ENCODE assay signal across 9 cellular contexts in the genomic region with DNA sequence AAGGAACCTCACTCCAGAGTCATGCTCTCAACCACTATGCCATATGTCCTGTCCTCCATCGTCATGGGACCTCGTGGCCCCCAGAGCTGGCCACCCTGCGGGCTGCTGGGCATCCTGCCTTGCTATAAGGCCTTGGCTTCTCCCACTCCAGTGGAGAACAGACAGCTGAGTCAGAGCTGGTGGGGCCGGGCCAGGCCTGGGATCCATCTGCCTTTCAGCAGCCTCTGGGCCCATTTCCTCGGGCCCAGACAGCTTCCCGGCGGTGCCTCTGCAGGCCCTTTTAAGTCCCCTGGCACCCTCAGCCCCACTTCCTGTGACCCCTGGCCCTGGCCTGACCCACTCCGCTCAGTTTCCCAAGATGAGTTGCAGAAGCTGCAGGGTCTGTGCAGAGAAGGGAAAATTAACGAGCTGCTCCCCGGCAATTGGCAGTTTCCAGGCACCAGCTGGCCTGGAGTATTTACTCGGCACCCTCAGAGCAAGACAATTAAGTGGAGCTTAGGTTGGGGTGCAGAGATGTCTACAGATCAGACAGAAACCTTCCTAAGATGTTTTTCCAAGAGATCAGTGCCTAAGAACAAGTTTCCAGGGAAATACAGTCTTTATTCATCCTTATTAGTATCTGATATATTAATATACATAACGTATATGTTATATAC.
DNase-seq lines count a peak whose midpoint lies in the region; ATAC-seq, FAIRE-seq and TF ChIP-seq lines count a peak whose summit lies in the region.
"Had no signal": no experiment of that assay in that cellular context is flagged by ENCODE, and none has a peak within 500 bp of the region (broad histone marks: within the 10 kb centered on the region; RNA-seq: fewer than 3 reads in every experiment).

No MANE protein-coding gene starts in this region.

- no peak for ATAC-seq in stimulated activated effector memory CD8-positive, alpha-beta T cell treated with anti-CD3 and anti-CD28 coated beads, Interleukin-12 subunit alpha, Interleukin-12 subunit beta, amount 100 ng/mL, for 72 hours

- H3K27ac ChIP-seq in dorsolateral prefrontal cortex: peak overlapping the region in 58 of 59 donors; percentile 61 to 98 (median 92)
- peak overlapping the region; percentile 68 for H3K27ac ChIP-seq in vagina

- no peak overlapping the region for H3K4me3 ChIP-seq in dorsolateral prefrontal cortex
- no peak overlapping the region for H3K4me3 ChIP-seq in vagina

- peaks cover 34% of the 10 kb centered on the region for H3K4me1 ChIP-seq in vagina

- no peak overlapping the region for H3K27ac Mint-ChIP-seq in stimulated activated effector memory CD8-positive, alpha-beta T cell treated with anti-CD3 and anti-CD28 coated beads, Interleukin-12 subunit alpha, Interleukin-12 subunit beta, amount 100 ng/mL, for 72 hours

- peak; percentile 47 for DNase-seq in NCI-H2171 treated with DMSO at 0.1 percent for 48 hours (lab: John Stamatoyannopoulos, UW)
- no peak for DNase-seq in NCI-H2171 (lab: John Stamatoyannopoulos, UW)
- peak; percentile 14 to 85 (median 71) for DNase-seq in dorsolateral prefrontal cortex
- peak; percentile 82 for DNase-seq in medulla oblongata (ENCODE audit: extremely low spot score)
- no peak for DNase-seq in vagina (ENCODE audit: extremely low spot score in 2 of 2)
- DNase-seq in GM12891 (ENCODE audit: insufficient read length, low spot score): no peak
- no peak for DNase-seq in NCI-H748 (lab: John Stamatoyannopoulos, UW; ENCODE audit: unreplicated experiment)
- no peak for DNase-seq in stimulated activated effector memory CD8-positive, alpha-beta T cell treated with anti-CD3 and anti-CD28 coated beads, Interleukin-12 subunit alpha, Interleukin-12 subunit beta, amount 100 ng/mL, for 72 hours (ENCODE audit: low spot score in 2 of 2)

- FAIRE-seq in GM12891 (lab: Jason Lieb, UNC): no peak
- FAIRE-seq: HTR-8/SVneo had no signal

- no peaks in the 10 kb centered on the region for H3K9me3 Mint-ChIP-seq in stimulated activated effector memory CD8-positive, alpha-beta T cell treated with anti-CD3 and anti-CD28 coated beads, Interleukin-12 subunit alpha, Interleukin-12 subunit beta, amount 100 ng/mL, for 72 hours

- no peaks in the 10 kb centered on the region for H3K4me1 Mint-ChIP-seq in stimulated activated effector memory CD8-positive, alpha-beta T cell treated with anti-CD3 and anti-CD28 coated beads, Interleukin-12 subunit alpha, Interleukin-12 subunit beta, amount 100 ng/mL, for 72 hours

- TF ChIP-seq POLR2A in vagina (IDR thresholded peaks at IDR 0.05): no peak
- TF ChIP-seq POLR2A in GM12891 (IDR thresholded peaks at IDR 0.05; ENCODE audit: low read depth, low read length): no peak

- no peaks in the 10 kb centered on the region for H3K9me3 ChIP-seq in vagina

- no peaks in the 10 kb centered on the region for H3K36me3 Mint-ChIP-seq in stimulated activated effector memory CD8-positive, alpha-beta T cell treated with anti-CD3 and anti-CD28 coated beads, Interleukin-12 subunit alpha, Interleukin-12 subunit beta, amount 100 ng/mL, for 72 hours

- no peak overlapping the region for H3K4me3 Mint-ChIP-seq in stimulated activated effector memory CD8-positive, alpha-beta T cell treated with anti-CD3 and anti-CD28 coated beads, Interleukin-12 subunit alpha, Interleukin-12 subunit beta, amount 100 ng/mL, for 72 hours

- TF ChIP-seq CTCF in dorsolateral prefrontal cortex (IDR thresholded peaks at IDR 0.05 in 54 of 56, conservative IDR thresholded peaks at IDR 0.05 in 2 of 56; ENCODE audit: low read depth in 1 of 56, partially characterized antibody in 56 of 56) (peak in 1 of 56 donors; percentile 12), vagina (IDR thresholded peaks at IDR 0.05) (no peak)

- H3K36me3 ChIP-seq in vagina: no peaks in the 10 kb centered on the region

- intact Hi-C loops in dorsolateral prefrontal cortex (cut with DNase I) (loop anchor here in 1 of 2 donors (5.0 kb wide), 1 partner anchor 37 kb away; no protein-coding TSS in a partner anchor), vagina (cut with DNase I) (no loop called here)

- no peaks in the 10 kb centered on the region for H3K27me3 ChIP-seq in dorsolateral prefrontal cortex
- H3K27me3 ChIP-seq in vagina: no peaks in the 10 kb centered on the region

TF ChIP-seq in GM12891, 5 proteins besides CTCF, POLR2A, EP300 and RAD21:
- TF ChIP-seq POU2F2 (IDR thresholded peaks at IDR 0.05; ENCODE audit: low read depth, low read length) (no peak), POLR2AphosphoS5 (IDR thresholded peaks at IDR 0.05; ENCODE audit: low read depth, low read length) (no peak), TAF1 (IDR thresholded peaks at IDR 0.05; ENCODE audit: low read depth, low read length) (no peak), PAX5 (IDR thresholded peaks at IDR 0.05; ENCODE audit: insufficient read depth, low read length, severe bottlenecking) (no peak), SPI1 (IDR thresholded peaks at IDR 0.05; ENCODE audit: low read depth, low read length) (no peak)

Comparison
In these comparisons a context has a peak if more than half of its experiments do, and no peak if none do; other contexts are left out.
1. DNase-seq: peak in NCI-H2171 treated with DMSO at 0.1 percent for 48 hours (single experiment), dorsolateral prefrontal cortex (10 of 10) and medulla oblongata (single experiment); none in NCI-H2171 (single experiment), vagina (0 of 2), GM12891 (single experiment), NCI-H748 (single experiment) and stimulated activated effector memory CD8-positive, alpha-beta T cell treated with anti-CD3 and anti-CD28 coated beads, Interleukin-12 subunit alpha, Interleukin-12 subunit beta, amount 100 ng/mL, for 72 hours (0 of 2).